ENCODE assay signal across 12 cellular contexts in genomic region chr10:25176421-25176968, GRCh38. TPM values are rescaled to one million over a fixed set of nuclear protein-coding genes. Genes with fewer than 3 reads are reported as not detected.
DNase-seq lines count a peak whose midpoint lies in the region; ATAC-seq and TF ChIP-seq lines count a peak whose summit lies in the region.
"Had no signal": no experiment of that assay in that cellular context is flagged by ENCODE, and none has a peak within 500 bp of the region (broad histone marks: within the 10 kb centered on the region; RNA-seq: fewer than 3 reads in every experiment).

No MANE protein-coding gene starts in this region.

- H2AFZ ChIP-seq in parathyroid adenoma: peak overlapping the region; percentile 97

- H3K4me2 ChIP-seq in parathyroid adenoma (ENCODE audit: low read length): no peak overlapping the region

- H3K9ac ChIP-seq in NT2/D1 (ENCODE audit: insufficient read length, low read depth): peak overlapping the region; percentile 57
- no peak overlapping the region for H3K9ac ChIP-seq in parathyroid adenoma

- H3K27ac ChIP-seq in foreskin keratinocyte (no peak overlapping the region), parathyroid adenoma (no peak overlapping the region)
- H3K27ac ChIP-seq: 22Rv1 had no signal

- peak overlapping the region; percentile 73 for H3K4me3 ChIP-seq in NT2/D1 (ENCODE audit: insufficient read length, low read depth)
- no peak overlapping the region for H3K4me3 ChIP-seq in parathyroid adenoma (ENCODE audit: low read depth, low read length)

- TF ChIP-seq CTCF in foreskin keratinocyte (conservative IDR thresholded peaks at IDR 0.05): no peak
- no peak for TF ChIP-seq CTCF in parathyroid adenoma (IDR thresholded peaks at IDR 0.05)

- H3K9me3 ChIP-seq in NT2/D1 (ENCODE audit: insufficient read depth, low read length) (no peaks in the 10 kb centered on the region), parathyroid adenoma (ENCODE audit: control insufficient read depth, low read length) (no peaks in the 10 kb centered on the region)

- peaks cover 2% of the 10 kb centered on the region for H3K79me2 ChIP-seq in parathyroid adenoma

- ATAC-seq in foreskin keratinocyte: peak; percentile 3

- no peaks in the 10 kb centered on the region for H3K36me3 ChIP-seq in NT2/D1 (ENCODE audit: insufficient read depth, insufficient read length, low read length)
- H3K36me3 ChIP-seq in parathyroid adenoma (ENCODE audit: control insufficient read depth, insufficient read depth, low read length): no peaks in the 10 kb centered on the region

- peaks cover 72% of the 10 kb centered on the region for H3K27me3 ChIP-seq in NT2/D1 (ENCODE audit: insufficient read depth, insufficient read length)
- peaks cover 52% of the 10 kb centered on the region for H3K27me3 ChIP-seq in foreskin keratinocyte
- H3K27me3 ChIP-seq in parathyroid adenoma (ENCODE audit: control insufficient read depth, insufficient read depth, low read length): no peaks in the 10 kb centered on the region

- H3K4me1 ChIP-seq in NT2/D1 (ENCODE audit: insufficient read depth, insufficient read length) (peaks cover 7% of the 10 kb centered on the region), foreskin keratinocyte (no peaks in the 10 kb centered on the region), parathyroid adenoma (no peaks in the 10 kb centered on the region)

- DNase-seq in DMS 273 (lab: John Stamatoyannopoulos, UW; ENCODE audit: unreplicated experiment) (peak; percentile 27), DMS 273 treated with DMSO at 0.1 percent for 48 hours (lab: John Stamatoyannopoulos, UW) (no peak), NT2/D1 (ENCODE audit: low read depth, low spot score) (no peak), foreskin keratinocyte (no peak)
- DNase-seq in stimulated activated CD4-positive, alpha-beta T cell treated with anti-CD3 and anti-CD28 coated beads, Interleukin-4, amount 100 ng/mL, for 24 hours: no peak
- DNase-seq in stimulated activated CD8-positive, alpha-beta memory T cell treated with anti-CD3 and anti-CD28 coated beads, Interleukin-4, amount 100 ng/mL, for 48 hours: no peak
- no peak for DNase-seq in stimulated activated CD4-positive, alpha-beta T cell treated with anti-CD3 and anti-CD28 coated beads, Interleukin-12 subunit alpha, Interleukin-12 subunit beta, amount 100 ng/mL, for 4 hours
- DNase-seq: cortex of kidney, DND-41 had no signal

RNA-seq across cellular contexts. Expression of gene GPR158, which starts 1.7 kb away (rescaled TPM):
- total RNA-seq in foreskin keratinocyte: not detected in 2 replicates
- polyA plus RNA-seq in foreskin keratinocyte: not detected in 2 replicates
- total RNA-seq: activated T-helper 1 cell treated with anti-CD3 and anti-CD28 coated beads, Interleukin-12 subunit alpha, Interleukin-12 subunit beta, Interleukin-2, Interleukin-4 antibody, amounts not matched to agents 30 ng/mL and 10 ng/mL and 1 ng/mL, durations not matched to agents 14 hours and 24 hours and 36 hours had no signal
